ENCODE assay signal across 10 cellular contexts in the genomic region with DNA sequence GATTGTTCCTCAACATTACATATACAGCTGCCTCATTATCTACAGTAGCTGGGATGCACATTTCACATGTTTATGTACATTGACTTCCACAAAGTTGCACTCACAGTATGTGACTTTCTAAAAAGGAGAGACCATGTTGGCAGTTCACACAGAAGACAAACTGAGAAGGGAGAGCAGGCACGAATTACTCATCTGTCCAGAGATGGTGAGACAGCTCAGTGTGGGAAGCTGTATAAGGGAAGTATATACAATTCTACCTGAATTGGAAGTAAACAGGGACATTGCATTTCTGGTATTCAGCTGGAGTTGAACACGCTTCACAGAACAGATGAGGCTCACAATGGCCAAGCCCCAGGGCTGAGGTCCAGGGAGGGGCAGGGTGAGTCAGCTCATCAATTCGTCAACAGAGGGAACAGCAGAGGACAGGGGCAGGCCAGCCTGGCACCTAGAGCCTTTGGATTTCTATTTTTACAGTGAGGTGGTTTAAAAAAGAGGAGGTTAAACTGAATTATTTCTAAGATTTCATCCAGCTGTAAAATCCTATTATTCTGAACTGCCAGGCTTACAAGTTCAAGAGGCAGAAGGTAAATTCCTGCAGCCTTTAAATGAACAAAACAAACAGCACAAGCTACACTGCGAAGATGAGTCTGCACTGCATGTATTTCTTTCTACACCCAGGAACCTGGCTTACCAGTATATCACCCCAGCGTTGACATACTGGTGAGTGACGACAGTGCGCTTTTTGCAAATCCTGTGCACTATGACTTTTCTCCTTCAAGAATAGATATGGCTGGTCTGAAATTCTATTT. TPM values are rescaled to one million over a fixed set of nuclear protein-coding genes. Genes with fewer than 3 reads are reported as not detected.
DNase-seq lines count a peak whose midpoint lies in the region; ATAC-seq and TF ChIP-seq lines count a peak whose summit lies in the region.
"Had no signal": no experiment of that assay in that cellular context is flagged by ENCODE, and none has a peak within 500 bp of the region (broad histone marks: within the 10 kb centered on the region; RNA-seq: fewer than 3 reads in every experiment).

No MANE protein-coding gene starts in this region.

- ATAC-seq in foreskin keratinocyte (peak; percentile 93), HG03442 (IDR thresholded peaks at IDR 0.05; ENCODE audit: unreplicated experiment) (no peak), GM19035 (IDR thresholded peaks at IDR 0.05; ENCODE audit: unreplicated experiment) (no peak)
- ATAC-seq in naive thymus-derived CD4-positive, alpha-beta T cell, result no peak

- CTCF ChIA-PET in naive thymus-derived CD4-positive, alpha-beta T cell (lab: Charles Lee), result no interaction called here

- H3K27me3 ChIP-seq in foreskin keratinocyte, result no peaks in the 10 kb centered on the region
- H3K27me3 ChIP-seq in naive thymus-derived CD4-positive, alpha-beta T cell (ENCODE audit: control insufficient read depth in 2 of 2, insufficient read depth in 2 of 2, low read length in 2 of 2), result no peaks in the 10 kb centered on the region

- no peak for TF ChIP-seq CTCF in foreskin keratinocyte (conservative IDR thresholded peaks at IDR 0.05)
- no peak for TF ChIP-seq CTCF in osteocyte (IDR thresholded peaks at IDR 0.05)

- peaks cover 0 to 40% (median 0%) of the 10 kb centered on the region in 3 experiments for H3K36me3 ChIP-seq in naive thymus-derived CD4-positive, alpha-beta T cell (ENCODE audit: control insufficient read depth in 2 of 3, insufficient read depth in 3 of 3, low read length in 3 of 3)

- no peak overlapping the region for H3K4me3 ChIP-seq in naive thymus-derived CD4-positive, alpha-beta T cell (ENCODE audit: low read length)

- no peak overlapping the region for H3K4me3 Mint-ChIP-seq in osteocyte (ENCODE audit: unreplicated experiment)
- no peak overlapping the region for H3K4me3 Mint-ChIP-seq in naive thymus-derived CD4-positive, alpha-beta T cell
- H3K4me3 Mint-ChIP-seq: T-cell had no signal

- peak overlapping the region; percentile 58 for H3K27ac Mint-ChIP-seq in osteocyte (ENCODE audit: unreplicated experiment)
- peak overlapping the region in 1 of 9 donors; percentile 47 for H3K27ac Mint-ChIP-seq in naive thymus-derived CD4-positive, alpha-beta T cell
- H3K27ac Mint-ChIP-seq: T-cell had no signal

- peaks cover 28% of the 10 kb centered on the region for H3K4me1 ChIP-seq in foreskin keratinocyte
- no peaks in the 10 kb centered on the region for H3K4me1 ChIP-seq in naive thymus-derived CD4-positive, alpha-beta T cell (ENCODE audit: control insufficient read depth in 2 of 2, insufficient read depth in 2 of 2, low read length in 2 of 2)

- intact Hi-C loops in naive thymus-derived CD4-positive, alpha-beta T cell (cut with micrococcal nuclease), result no loop called here

- POLR2A ChIA-PET in naive thymus-derived CD4-positive, alpha-beta T cell (lab: Charles Lee), result interaction anchor here (0.6 kb wide), 1 partner anchor 185 kb away, joined by 4 read pairs; no protein-coding TSS in a partner anchor

- H3K9me3 ChIP-seq in naive thymus-derived CD4-positive, alpha-beta T cell (ENCODE audit: control insufficient read depth in 2 of 3, low read length in 3 of 3), result no peaks in the 10 kb centered on the region

- peaks cover 28% of the 10 kb centered on the region for H3K4me1 Mint-ChIP-seq in osteocyte (ENCODE audit: unreplicated experiment)
- peaks cover 12 to 24% (median 20%) of the 10 kb centered on the region in 7 donors for H3K4me1 Mint-ChIP-seq in naive thymus-derived CD4-positive, alpha-beta T cell

- DNase-seq in ELR (ENCODE audit: low read depth), result peak; percentile 83
- DNase-seq in SW480 (ENCODE audit: low spot score), result peak; percentile 60
- DNase-seq in foreskin keratinocyte, result peak; percentile 37 to 78
- DNase-seq in osteocyte (ENCODE audit: extremely low spot score, unreplicated experiment), result no peak
- DNase-seq in DMS79 (lab: John Stamatoyannopoulos, UW), result no peak
- no peak for DNase-seq in naive thymus-derived CD4-positive, alpha-beta T cell
- DNase-seq: T-cell had no signal

- H3K36me3 Mint-ChIP-seq in osteocyte (ENCODE audit: unreplicated experiment), result peaks cover 13% of the 10 kb centered on the region
- H3K36me3 Mint-ChIP-seq in naive thymus-derived CD4-positive, alpha-beta T cell, result peaks cover 7 to 35% (median 12%) of the 10 kb centered on the region in 5 donors

- no peaks in the 10 kb centered on the region for H3K27me3 Mint-ChIP-seq in osteocyte (ENCODE audit: unreplicated experiment)
- H3K27me3 Mint-ChIP-seq in naive thymus-derived CD4-positive, alpha-beta T cell, result no peaks in the 10 kb centered on the region
- H3K27me3 Mint-ChIP-seq: T-cell had no signal

- peak overlapping the region; percentile 65 for H3K27ac ChIP-seq in foreskin keratinocyte
- no peak overlapping the region for H3K27ac ChIP-seq in naive thymus-derived CD4-positive, alpha-beta T cell (ENCODE audit: low read depth, low read length)
- H3K27ac ChIP-seq: HL-60 had no signal

- no peaks in the 10 kb centered on the region for H3K9me3 Mint-ChIP-seq in osteocyte (ENCODE audit: unreplicated experiment)
- H3K9me3 Mint-ChIP-seq in naive thymus-derived CD4-positive, alpha-beta T cell, result no peaks in the 10 kb centered on the region
- H3K9me3 Mint-ChIP-seq: T-cell had no signal

RNA-seq across cellular contexts. Expression of gene PARP4, which starts 9.8 kb away (rescaled TPM):
- 43.2 and 52.4 TPM in 2 replicates for total RNA-seq in foreskin keratinocyte
- polyA plus RNA-seq in foreskin keratinocyte, result 13.6 and 13.8 TPM in 2 replicates
- total RNA-seq in osteocyte, result 31.5 and 35.5 TPM in 2 replicates
- 10 to 100 TPM; 33.4 to 71.1 (median 65.4) TPM for total RNA-seq in naive thymus-derived CD4-positive, alpha-beta T cell
- 10 to 100 TPM; 31.3 to 48.6 TPM for polyA plus RNA-seq in naive thymus-derived CD4-positive, alpha-beta T cell

Comparison
In these comparisons a context has a peak if more than half of its experiments do, and no peak if none do; other contexts are left out.
1. DNase-seq: peak in ELR (single experiment), SW480 (single experiment) and foreskin keratinocyte (2 of 2); none in osteocyte (single experiment), DMS79 (single experiment) and naive thymus-derived CD4-positive, alpha-beta T cell (0 of 9).